In genomic region chr19:47035495-47036232, GRCh38 we compare ENCODE assay signal across 8 cellular contexts. TPM values are rescaled to one million over a fixed set of nuclear protein-coding genes. Genes with fewer than 3 reads are reported as not detected.
DNase-seq lines count a peak whose midpoint lies in the region; ATAC-seq and TF ChIP-seq lines count a peak whose summit lies in the region.

No MANE protein-coding gene starts in this region.

- no peaks in the 10 kb centered on the region for H3K36me3 ChIP-seq in Loucy (ENCODE audit: insufficient read depth, low read length)
- no peaks in the 10 kb centered on the region for H3K36me3 ChIP-seq in stomach

- H3K4me1 Mint-ChIP-seq in neural crest cell, result peaks cover 20% of the 10 kb centered on the region

- H3K9me3 ChIP-seq in Loucy (ENCODE audit: insufficient read depth, low read depth, low read length) (no peaks in the 10 kb centered on the region), stomach (no peaks in the 10 kb centered on the region)

- peak overlapping the region; percentile 85 for H3K4me3 Mint-ChIP-seq in neural crest cell

- H3F3A ChIP-seq in Loucy (ENCODE audit: low read depth), result no peaks in the 10 kb centered on the region

- peak overlapping the region; percentile 94 for H2AFZ ChIP-seq in Loucy (ENCODE audit: low read length)

- H3K4me1 ChIP-seq in Loucy (ENCODE audit: insufficient read depth, low read length, poor library complexity, severe bottlenecking) (peaks cover 17% of the 10 kb centered on the region), stomach (peaks cover 15 to 25% (median 22%) of the 10 kb centered on the region in 4 donors)

- ATAC-seq in GM21825 (IDR thresholded peaks at IDR 0.05; ENCODE audit: unreplicated experiment), result peak; percentile 76

- TF ChIP-seq EP300 in stomach (IDR thresholded peaks at IDR 0.05), result no peak

- H3K27me3 ChIP-seq in Loucy (ENCODE audit: insufficient read depth, low read length, poor library complexity, severe bottlenecking), result no peaks in the 10 kb centered on the region
- peaks cover 0 to 45% (median 0%) of the 10 kb centered on the region in 3 donors for H3K27me3 ChIP-seq in stomach

- H3K27ac ChIP-seq in stomach, result peak overlapping the region; percentile 66 to 91 (median 83)

- H4K20me1 ChIP-seq in Loucy (ENCODE audit: insufficient read depth, low read length, poor library complexity, severe bottlenecking), result no peaks in the 10 kb centered on the region

- no peaks in the 10 kb centered on the region for H3K36me3 Mint-ChIP-seq in neural crest cell (ENCODE audit: low read depth)

- H3K79me2 ChIP-seq in Loucy (ENCODE audit: insufficient read depth, low read length), result no peaks in the 10 kb centered on the region

- H3K9ac ChIP-seq in Loucy (ENCODE audit: low read depth, low read length, poor library complexity, severe bottlenecking), result peak overlapping the region; percentile 77

- H3K9me3 Mint-ChIP-seq in neural crest cell, result no peaks in the 10 kb centered on the region

- H3K9me2 ChIP-seq in Loucy (replicated peaks; ENCODE audit: low read depth, low read length), result no peaks in the 10 kb centered on the region

- peak; percentile 78 for TF ChIP-seq CTCF in Loucy (conservative IDR thresholded peaks at IDR 0.05; ENCODE audit: low read length)
- peak; percentile 93 for TF ChIP-seq CTCF in fibroblast of villous mesenchyme (IDR thresholded peaks at IDR 0.05; ENCODE audit: insufficient read depth, low read depth, low read length)
- TF ChIP-seq CTCF in neural crest cell (conservative IDR thresholded peaks at IDR 0.05), result peak; percentile 94
- TF ChIP-seq CTCF in stomach (IDR thresholded peaks at IDR 0.05), result peak in 5 of 7 experiments; percentile 97 to 99 (median 98)

- H3K27me3 Mint-ChIP-seq in neural crest cell (ENCODE audit: low read depth), result peaks cover 31% of the 10 kb centered on the region

- WGBS in stomach, 5 donors, result 0 to 1% (median 1%) methylated on average over 32 to 34 of the region's 34 CpGs

- TF ChIP-seq POLR2A in Raji (IDR thresholded peaks at IDR 0.05; ENCODE audit: insufficient read depth, low read depth, low read length) (peak; percentile 59), stomach (IDR thresholded peaks at IDR 0.05) (no peak)

- H3K27ac Mint-ChIP-seq in neural crest cell (ENCODE audit: unreplicated experiment), result no peak overlapping the region

- intact Hi-C loops in stomach (cut with DNase I; ENCODE audit: low total_unique reads), result no loop called here

- DNase-seq in DMS79 (lab: John Stamatoyannopoulos, UW), result peak; percentile 69
- DNase-seq in activated effector memory CD4-positive, alpha-beta T cell treated with anti-CD3 and anti-CD28 coated beads, Interleukin-2, amount 50 U/mL, for 16 hours, result peak; percentile 99
- DNase-seq in fibroblast of villous mesenchyme (ENCODE audit: low read depth), result peak; percentile 82
- DNase-seq in neural crest cell (ENCODE audit: low read depth, low spot score), result peak; percentile 98
- DNase-seq in stomach, result peak; percentile 93

- H3K4me3 ChIP-seq in Loucy (ENCODE audit: low read length, poor library complexity, severe bottlenecking) (peak overlapping the region; percentile 89), fibroblast of villous mesenchyme (ENCODE audit: low read depth, low read length) (peak overlapping the region; percentile 50), stomach (peak overlapping the region; percentile 45 to 54 (median 50))

- peak overlapping the region; percentile 96 for H3K4me2 ChIP-seq in Loucy (ENCODE audit: low read depth, low read length, poor library complexity, severe bottlenecking)

RNA-seq across cellular contexts. Expression of gene TMEM160, which starts 12.8 kb away (rescaled TPM):
- total RNA-seq in fibroblast of villous mesenchyme (22.0 and 28.3 TPM in 2 replicates), neural crest cell (51.1 and 57.5 TPM in 2 replicates), stomach (100 to 1,000 TPM in 1 of 5 donors, 10 to 100 TPM in 2, 1 to 10 TPM in 1, not detected in 1; 7.0 to 232 (median 23.9) TPM)
- polyA plus RNA-seq in stomach, result 10 to 100 TPM in 2 of 3 donors, 1 to 10 TPM in 1; 5.4 to 76.1 (median 59.0) TPM

RNA-seq across cellular contexts. Expression of gene NPAS1, which starts 16.0 kb away (rescaled TPM):
- total RNA-seq in fibroblast of villous mesenchyme (0.32 and 0.86 TPM in 2 replicates), neural crest cell (1.5 and 1.9 TPM in 2 replicates), stomach (1 to 10 TPM in 1 of 5 donors, under 1 TPM in 1, not detected in 3; 0.72 to 2.3 TPM)
- polyA plus RNA-seq in stomach, result 1 to 10 TPM; 1.1 to 8.9 (median 1.1) TPM

Comparison
In these comparisons a context has a peak if more than half of its experiments do, and no peak if none do; other contexts are left out.
1. Peak in every context shown above with its lines: DNase-seq, ATAC-seq, H3K4me3 ChIP-seq and H3K27ac ChIP-seq.